ENCODE assay signal across 8 cellular contexts in genomic region chr19:41595258-41595889, GRCh38. TPM values are rescaled to one million over a fixed set of nuclear protein-coding genes. Genes with fewer than 3 reads are reported as not detected.
A peak's percentile ranks its signal among the peaks of the same experiment; 100 is the strongest.
DNase-seq lines count a peak whose midpoint lies in the region; ATAC-seq and TF ChIP-seq lines count a peak whose summit lies in the region.

No MANE protein-coding gene starts in this region.

- no peak overlapping the region for H3K4me3 Mint-ChIP-seq in endothelial cell (ENCODE audit: unreplicated experiment)
- H3K4me3 Mint-ChIP-seq in naive thymus-derived CD4-positive, alpha-beta T cell: no peak overlapping the region

- no peak overlapping the region for H3K27ac ChIP-seq in naive thymus-derived CD4-positive, alpha-beta T cell (ENCODE audit: low read depth, low read length)
- H3K27ac ChIP-seq in stomach: no peak overlapping the region

- H3K9me3 ChIP-seq in naive thymus-derived CD4-positive, alpha-beta T cell (ENCODE audit: control insufficient read depth in 2 of 3, low read length in 3 of 3): no peaks in the 10 kb centered on the region
- peaks cover 0 to 8% (median 2%) of the 10 kb centered on the region in 4 donors for H3K9me3 ChIP-seq in stomach

- TF ChIP-seq POLR2A in stomach (IDR thresholded peaks at IDR 0.05): no peak

- no peak overlapping the region for H3K27ac Mint-ChIP-seq in endothelial cell (ENCODE audit: unreplicated experiment)
- H3K27ac Mint-ChIP-seq in naive thymus-derived CD4-positive, alpha-beta T cell: peak overlapping the region in 1 of 9 donors; percentile 5

- no peak for TF ChIP-seq EP300 in stomach (IDR thresholded peaks at IDR 0.05)

- no peaks in the 10 kb centered on the region for H3K9me3 Mint-ChIP-seq in endothelial cell (ENCODE audit: unreplicated experiment)
- H3K9me3 Mint-ChIP-seq in naive thymus-derived CD4-positive, alpha-beta T cell: no peaks in the 10 kb centered on the region

- WGBS in stomach, 5 donors: 18 to 28% (median 25%) methylated on average over 4 of the region's 4 CpGs

- POLR2A ChIA-PET in naive thymus-derived CD4-positive, alpha-beta T cell (lab: Charles Lee): interaction anchor here (1.6 kb wide), 1 partner anchor 46 kb away, joined by 3 read pairs; no protein-coding TSS in a partner anchor

- CTCF ChIA-PET in naive thymus-derived CD4-positive, alpha-beta T cell (lab: Charles Lee): interaction anchor here (0.6 to 5.0 kb wide), 7 partner anchors 23 to 146 kb away, joined by 3 to 25 read pairs (median 4); no protein-coding TSS in a partner anchor

- no peaks in the 10 kb centered on the region for H3K36me3 Mint-ChIP-seq in endothelial cell (ENCODE audit: low read depth, unreplicated experiment)
- peaks cover 0 to 2% (median 0%) of the 10 kb centered on the region in 5 donors for H3K36me3 Mint-ChIP-seq in naive thymus-derived CD4-positive, alpha-beta T cell

- no peaks in the 10 kb centered on the region for H3K27me3 ChIP-seq in naive thymus-derived CD4-positive, alpha-beta T cell (ENCODE audit: control insufficient read depth in 2 of 2, insufficient read depth in 2 of 2, low read length in 2 of 2)
- H3K27me3 ChIP-seq in stomach: peaks cover 0 to 24% (median 7%) of the 10 kb centered on the region in 3 donors

- no peaks in the 10 kb centered on the region for H3K4me1 ChIP-seq in naive thymus-derived CD4-positive, alpha-beta T cell (ENCODE audit: control insufficient read depth in 2 of 2, insufficient read depth in 2 of 2, low read length in 2 of 2)
- peaks cover 0 to 4% (median 0%) of the 10 kb centered on the region in 4 donors for H3K4me1 ChIP-seq in stomach

- peak; percentile 87 for DNase-seq in Daoy (ENCODE audit: low read depth)
- peak; percentile 77 for DNase-seq in NCI-H82 (lab: John Stamatoyannopoulos, UW)
- peak; percentile 78 for DNase-seq in activated CD8-positive, alpha-beta memory T cell treated with anti-CD3 and anti-CD28 coated beads for 24 hours
- DNase-seq in endothelial cell (ENCODE audit: low spot score): peak; percentile 70
- DNase-seq in naive thymus-derived CD4-positive, alpha-beta T cell: peak; percentile 25 to 74 (median 57)
- peak; percentile 53 for DNase-seq in stomach

- intact Hi-C loops in naive thymus-derived CD4-positive, alpha-beta T cell (cut with micrococcal nuclease): loop anchor here (1.0 to 5.0 kb wide), 6 partner anchors 19 to 393 kb away; partner anchors contain the start of gene CEACAM21 (in 1 of the 2)
- intact Hi-C loops in stomach (cut with DNase I; ENCODE audit: low total_unique reads): no loop called here

- peak; percentile 47 for ATAC-seq in HG03432 (IDR thresholded peaks at IDR 0.05; ENCODE audit: unreplicated experiment)
- peak; percentile 92 for ATAC-seq in naive thymus-derived CD4-positive, alpha-beta T cell
- ATAC-seq in GM21423 (IDR thresholded peaks at IDR 0.05; ENCODE audit: unreplicated experiment): no peak

- H3K4me3 ChIP-seq in naive thymus-derived CD4-positive, alpha-beta T cell (ENCODE audit: low read length): no peak overlapping the region
- no peak overlapping the region for H3K4me3 ChIP-seq in stomach

- H3K27me3 Mint-ChIP-seq in endothelial cell (ENCODE audit: unreplicated experiment): peaks cover 6% of the 10 kb centered on the region
- H3K27me3 Mint-ChIP-seq in naive thymus-derived CD4-positive, alpha-beta T cell: peaks cover 0 to 34% (median 11%) of the 10 kb centered on the region in 5 donors

- no peaks in the 10 kb centered on the region for H3K36me3 ChIP-seq in naive thymus-derived CD4-positive, alpha-beta T cell (ENCODE audit: control insufficient read depth in 2 of 3, insufficient read depth in 3 of 3, low read length in 3 of 3)
- no peaks in the 10 kb centered on the region for H3K36me3 ChIP-seq in stomach

- peaks cover 8% of the 10 kb centered on the region for H3K4me1 Mint-ChIP-seq in endothelial cell (ENCODE audit: unreplicated experiment)
- peaks cover 10 to 17% (median 12%) of the 10 kb centered on the region in 7 donors for H3K4me1 Mint-ChIP-seq in naive thymus-derived CD4-positive, alpha-beta T cell

- TF ChIP-seq CTCF in endothelial cell (IDR thresholded peaks at IDR 0.05; ENCODE audit: unreplicated experiment) (peak; percentile 65), stomach (IDR thresholded peaks at IDR 0.05) (peak in 4 of 7 experiments; percentile 29 to 54 (median 48))

RNA-seq across cellular contexts. Expression of gene CEACAM21, which starts 19.4 kb away (rescaled TPM):
- total RNA-seq in Daoy (2014; rRNA removed; shearing (Covaris generic)): 0.12 TPM in 1 of 2 replicates, not detected in the other
- 74.1 TPM for total RNA-seq in endothelial cell (ENCODE audit: unreplicated experiment)
- total RNA-seq in naive thymus-derived CD4-positive, alpha-beta T cell: 10 to 100 TPM; 40.1 to 64.5 (median 50.0) TPM
- polyA plus RNA-seq in naive thymus-derived CD4-positive, alpha-beta T cell: 10 to 100 TPM; 27.7 to 43.6 TPM
- total RNA-seq in stomach: 1 to 10 TPM in 1 of 5 donors, not detected in 4; 2.0 TPM
- polyA plus RNA-seq in stomach: 1 to 10 TPM in 1 of 3 donors, under 1 TPM in 1, not detected in 1; 0.63 to 6.1 TPM

RNA-seq across cellular contexts. Expression of gene CEACAM4, which starts 31.5 kb away (rescaled TPM):
- not detected in 2 replicates for total RNA-seq in Daoy (2014; rRNA removed; shearing (Covaris generic))
- not detected for total RNA-seq in endothelial cell (ENCODE audit: unreplicated experiment)
- 1 to 10 TPM in 2 of 5 experiments, under 1 TPM in 1, not detected in 2; 0.60 to 1.5 (median 1.1) TPM for total RNA-seq in naive thymus-derived CD4-positive, alpha-beta T cell
- not detected for polyA plus RNA-seq in naive thymus-derived CD4-positive, alpha-beta T cell
- 1 to 10 TPM in 2 of 5 donors, not detected in 3; 1.8 to 8.3 TPM for total RNA-seq in stomach
- polyA plus RNA-seq in stomach: under 1 TPM in 2 of 3 donors, not detected in 1; 0.63 to 0.92 TPM

Comparison
In these comparisons a context has a peak if more than half of its experiments do, and no peak if none do; other contexts are left out.
1. RNA of gene CEACAM21, which starts 19.4 kb away (total RNA-seq): 74.1 TPM in endothelial cell (single experiment) and 40.1 to 64.5 TPM in naive thymus-derived CD4-positive, alpha-beta T cell; 0.12 TPM in Daoy and 2.0 TPM in stomach; every median in the first group is over 10 times any median in the second.
2. Peak in every context shown above with its lines, with median percentiles within 50 percentile points of each other: DNase-seq.